ENCODE assay signal across 22 cellular contexts in genomic region chr11:1146311-1146864, GRCh38. TPM values are rescaled to one million over a fixed set of nuclear protein-coding genes. Genes with fewer than 3 reads are reported as not detected.
DNase-seq lines count a peak whose midpoint lies in the region; ATAC-seq, FAIRE-seq and TF ChIP-seq lines count a peak whose summit lies in the region.
"Had no signal": no experiment of that assay in that cellular context is flagged by ENCODE, and none has a peak within 500 bp of the region (broad histone marks: within the 10 kb centered on the region; RNA-seq: fewer than 3 reads in every experiment).

No MANE protein-coding gene starts in this region.

- no peaks in the 10 kb centered on the region for H3K36me3 Mint-ChIP-seq in activated CD8-positive, alpha-beta memory T cell treated with anti-CD3 and anti-CD28 coated beads, Interleukin-2, amount 10 ng/mL, durations not matched to agents 7 days and 5 days
- H3K36me3 Mint-ChIP-seq in activated B cell treated with CpG ODN at 0.5 μM for 24 hours (ENCODE audit: low read depth): no peaks in the 10 kb centered on the region

- H3K9ac ChIP-seq in kidney (ENCODE audit: low read length in 2 of 2): no peak overlapping the region
- H3K9ac ChIP-seq: GM23248 had no signal

- CTCF ChIA-PET in activated CD8-positive, alpha-beta memory T cell treated with anti-CD3 and anti-CD28 coated beads, Interleukin-2, amount 10 ng/mL, durations not matched to agents 7 days and 5 days (lab: Charles Lee): no interaction called here
- CTCF ChIA-PET in activated B cell treated with CpG ODN at 0.5 μM for 24 hours (lab: Charles Lee): no interaction called here

- H3K9me3 Mint-ChIP-seq in activated CD8-positive, alpha-beta memory T cell treated with anti-CD3 and anti-CD28 coated beads, Interleukin-2, amount 10 ng/mL, durations not matched to agents 7 days and 5 days (ENCODE audit: low read depth): peaks cover 28% of the 10 kb centered on the region
- peaks cover 24% of the 10 kb centered on the region for H3K9me3 Mint-ChIP-seq in activated B cell treated with CpG ODN at 0.5 μM for 24 hours

- H3K27ac Mint-ChIP-seq in activated CD8-positive, alpha-beta memory T cell treated with anti-CD3 and anti-CD28 coated beads, Interleukin-2, amount 10 ng/mL, durations not matched to agents 7 days and 5 days: no peak overlapping the region
- no peak overlapping the region for H3K27ac Mint-ChIP-seq in activated B cell treated with CpG ODN at 0.5 μM for 24 hours
- H3K27ac Mint-ChIP-seq: CD8-positive, alpha-beta memory T cell had no signal

- no peak overlapping the region for H3K4me3 ChIP-seq in kidney (ENCODE audit: low read length in 2 of 2)
- no peak overlapping the region for H3K4me3 ChIP-seq in spleen
- H3K4me3 ChIP-seq: GM23248 had no signal

- H3K27me3 Mint-ChIP-seq in activated CD8-positive, alpha-beta memory T cell treated with anti-CD3 and anti-CD28 coated beads, Interleukin-2, amount 10 ng/mL, durations not matched to agents 7 days and 5 days: peaks cover 4% of the 10 kb centered on the region
- H3K27me3 Mint-ChIP-seq in activated B cell treated with CpG ODN at 0.5 μM for 24 hours: peaks cover 4% of the 10 kb centered on the region

- DNase-seq in activated CD8-positive, alpha-beta memory T cell treated with anti-CD3 and anti-CD28 coated beads, Interleukin-2, amount 50 U/mL, for 48 hours: peak; percentile 37
- DNase-seq in activated CD8-positive, alpha-beta memory T cell treated with anti-CD3 and anti-CD28 coated beads, Interleukin-2, amount 10 ng/mL, durations not matched to agents 7 days and 5 days: no peak
- DNase-seq in activated B cell treated with CpG ODN at 0.5 μM for 24 hours (peak; percentile 10), kidney (peak; percentile 69), spleen (peak; percentile 69), SW480 (ENCODE audit: low spot score) (no peak), NCI-H187 (lab: John Stamatoyannopoulos, UW) (no peak)
- DNase-seq: ACHN; C1 segment of cervical spinal cord; CD8-positive, alpha-beta memory T cell; GM23248; HCEC 1CT; NCI-H1105; NCI-H1694; NCI-H2227 treated with DMSO at 0.1 percent for 48 hours; NCI-H524 treated with DMSO at 0.1 percent for 48 hours; PC-3; SIG-M5 had no signal

- H3K36me3 ChIP-seq in kidney (ENCODE audit: control insufficient read depth in 1 of 2, insufficient read depth in 2 of 2, low read length in 2 of 2) (no peaks in the 10 kb centered on the region), spleen (no peaks in the 10 kb centered on the region)

- TF ChIP-seq POLR2A in spleen (IDR thresholded peaks at IDR 0.05): no peak

- peaks cover 0 to 13% (median 0%) of the 10 kb centered on the region in 7 donors for H3K27me3 ChIP-seq in spleen (replicated peaks in 1 of 7)

- intact Hi-C loops in activated B cell treated with CpG ODN at 0.5 μM for 24 hours (cut with micrococcal nuclease) (no loop called here), kidney (cut with DNase I) (no loop called here), spleen (cut with DNase I; ENCODE audit: low total_unique reads) (no loop called here)

- TF ChIP-seq CTCF in activated B cell treated with CpG ODN at 0.5 μM for 24 hours (IDR thresholded peaks at IDR 0.05) (no peak), kidney (IDR thresholded peaks at IDR 0.05; ENCODE audit: borderline replicate concordance, extremely low read depth, insufficient read depth) (no peak), spleen (IDR thresholded peaks at IDR 0.05 in 8 of 11, conservative IDR thresholded peaks at IDR 0.05 in 3 of 11) (no peak)

- 92 to 94% (median 94%) methylated on average over 24 of the region's 24 CpGs for WGBS in spleen, 5 donors

- no peak for FAIRE-seq in kidney (lab: Jason Lieb, UNC)
- FAIRE-seq: GM12891, GM19239 had no signal

- POLR2A ChIA-PET in activated B cell treated with CpG ODN at 0.5 μM for 24 hours (lab: Charles Lee): no interaction called here

- H3K9me3 ChIP-seq in kidney (ENCODE audit: control insufficient read depth in 1 of 2, low read length in 2 of 2) (peaks cover 0 to 10% of the 10 kb centered on the region in 2 donors), spleen (peaks cover 3 to 33% (median 31%) of the 10 kb centered on the region in 8 donors)

- H3K27ac ChIP-seq in kidney (ENCODE audit: low read depth in 2 of 2, low read length in 2 of 2) (no peak overlapping the region), spleen (no peak overlapping the region)
- H3K27ac ChIP-seq: GM23248, RWPE1 had no signal

- H3K4me1 ChIP-seq in kidney (ENCODE audit: control insufficient read depth in 1 of 2, insufficient read depth in 1 of 2, low read depth in 1 of 2, low read length in 2 of 2) (no peaks in the 10 kb centered on the region), spleen (peaks cover 0 to 6% (median 0%) of the 10 kb centered on the region in 6 donors)

- no peaks in the 10 kb centered on the region for H3K4me1 Mint-ChIP-seq in activated CD8-positive, alpha-beta memory T cell treated with anti-CD3 and anti-CD28 coated beads, Interleukin-2, amount 10 ng/mL, durations not matched to agents 7 days and 5 days
- no peaks in the 10 kb centered on the region for H3K4me1 Mint-ChIP-seq in activated B cell treated with CpG ODN at 0.5 μM for 24 hours

- H3K4me3 Mint-ChIP-seq in activated CD8-positive, alpha-beta memory T cell treated with anti-CD3 and anti-CD28 coated beads, Interleukin-2, amount 10 ng/mL, durations not matched to agents 7 days and 5 days: no peak overlapping the region
- no peak overlapping the region for H3K4me3 Mint-ChIP-seq in activated B cell treated with CpG ODN at 0.5 μM for 24 hours

- no peak for ATAC-seq in activated CD8-positive, alpha-beta memory T cell treated with anti-CD3 and anti-CD28 coated beads, Interleukin-2, amount 10 ng/mL, durations not matched to agents 7 days and 5 days
- ATAC-seq in activated B cell treated with CpG ODN at 0.5 μM for 24 hours (ENCODE audit: low read depth) (no peak), HG02870 (IDR thresholded peaks at IDR 0.05; ENCODE audit: unreplicated experiment) (no peak)
- ATAC-seq: PC-3 had no signal

RNA-seq across cellular contexts. Expression of gene MUC5AC, which starts 11.4 kb away (rescaled TPM):
- total RNA-seq in activated CD8-positive, alpha-beta memory T cell treated with anti-CD3 and anti-CD28 coated beads, Interleukin-2, amount 10 ng/mL, durations not matched to agents 7 days and 5 days: not detected
- total RNA-seq in activated B cell treated with CpG ODN at 0.5 μM for 24 hours (not detected in 2 replicates), kidney (0.03 TPM), spleen (not detected)
- polyA plus RNA-seq in kidney (ENCODE audit: insufficient read depth, low read depth, low replicate concordance) (not detected), spleen (under 1 TPM in 2 of 3 donors, not detected in 1; under 0.01 TPM)
- total RNA-seq: CD8-positive, alpha-beta memory T cell; GM23248 had no signal
- polyA plus RNA-seq: CD8-positive, alpha-beta memory T cell; GM23248 had no signal

Comparison
In these comparisons a context has a peak if more than half of its experiments do, and no peak if none do; other contexts are left out.
1. DNase-seq: peak in activated CD8-positive, alpha-beta memory T cell treated with anti-CD3 and anti-CD28 coated beads, Interleukin-2, amount 50 U/mL, for 48 hours (single experiment), activated B cell treated with CpG ODN at 0.5 μM for 24 hours (single experiment), kidney (single experiment) and spleen (single experiment); none in activated CD8-positive, alpha-beta memory T cell treated with anti-CD3 and anti-CD28 coated beads, Interleukin-2, amount 10 ng/mL, durations not matched to agents 7 days and 5 days (single experiment), SW480 (single experiment) and NCI-H187 (0 of 2).